ENCODE assay signal across 1 cellular context in genomic region chr17:50719144-50719923, GRCh38.
TF ChIP-seq lines count a peak whose summit lies in the region.

TSS of gene LUC7L3 (plus strand) at chr17:50719603. CDS start at chr17:50719733, 130 bp downstream.

TF ChIP-seq in HEK293, 187 proteins besides CTCF, POLR2A, EP300 and RAD21 (continued from another document and continues in another):
- TF ChIP-seq WT1 (tag by site-specific recombination; IDR thresholded peaks at IDR 0.05) (no peak; the same call in 1 of the 2 replicates), ZSCAN4 (tag by site-specific recombination; IDR thresholded peaks at IDR 0.05) (peak; percentile 49; the same call in 1 of the 2 replicates), BCL11B (tag by site-specific recombination; IDR thresholded peaks at IDR 0.05; ENCODE audit: low read depth) (peak; percentile 87), TSHZ1 (tag by site-specific recombination; IDR thresholded peaks at IDR 0.05; ENCODE audit: borderline replicate concordance) (peak; percentile 7; the same call in 1 of the 2 replicates), AEBP2 (tag by site-specific recombination; IDR thresholded peaks at IDR 0.05; ENCODE audit: borderline replicate concordance) (no peak), INSM2 (tag by site-specific recombination; IDR thresholded peaks at IDR 0.05) (0 out of 2 replicates have a peak, but pooled peaks have one; percentile 46), BCL11A (tag by site-specific recombination; IDR thresholded peaks at IDR 0.05; ENCODE audit: low read depth) (0 out of 2 replicates have a peak, but pooled peaks have one; percentile 20), ZFHX2 (tag by site-specific recombination; conservative IDR thresholded peaks at IDR 0.05) (peak; percentile 88), PRDM10 (tag by site-specific recombination; IDR thresholded peaks at IDR 0.05) (no peak), KLF16 (tag by site-specific recombination; IDR thresholded peaks at IDR 0.05) (peak; percentile 59; the same call in 1 of the 2 replicates), ZNF580 (tag by site-specific recombination; IDR thresholded peaks at IDR 0.05) (peak; percentile 55; the same call in 1 of the 2 replicates), ZFP3 (tag by site-specific recombination; IDR thresholded peaks at IDR 0.05; ENCODE audit: low read depth) (no peak), ZNF596 (tag by site-specific recombination; IDR thresholded peaks at IDR 0.05) (no peak), TRIM28 (IDR thresholded peaks at IDR 0.05; ENCODE audit: borderline replicate concordance, low read length) (no peak), IKZF3 (tag by site-specific recombination; IDR thresholded peaks at IDR 0.05) (no peak), ZBTB1 (tag by site-specific recombination; IDR thresholded peaks at IDR 0.05) (no peak), ZNF157 (tag by site-specific recombination; IDR thresholded peaks at IDR 0.05) (0 out of 2 replicates have a peak, but pooled peaks have one; percentile 17), ZNF239 (tag by site-specific recombination; IDR thresholded peaks at IDR 0.05) (no peak), ZNF391 (tag by site-specific recombination; IDR thresholded peaks at IDR 0.05; ENCODE audit: borderline replicate concordance, low read depth) (peak; percentile 50; the same call in 1 of the 2 replicates), ZNF155 (tag by site-specific recombination; IDR thresholded peaks at IDR 0.05) (no peak), HOXC10 (CRISPR knock-in tag; IDR thresholded peaks at IDR 0.05) (no peak), ZNF555 (tag by site-specific recombination; conservative IDR thresholded peaks at IDR 0.05) (no peak), ZNF16 (tag by site-specific recombination; IDR thresholded peaks at IDR 0.05; ENCODE audit: low read depth) (no peak), ZNF837 (tag by site-specific recombination; IDR thresholded peaks at IDR 0.05) (no peak), ZNF654 (tag by site-specific recombination; IDR thresholded peaks at IDR 0.05; ENCODE audit: low read depth) (no peak), ZNF138 (tag by site-specific recombination; IDR thresholded peaks at IDR 0.05; ENCODE audit: borderline replicate concordance) (no peak), SP3 (tag by site-specific recombination; IDR thresholded peaks at IDR 0.05) (peak; percentile 96), ZBTB20 (tag by site-specific recombination; IDR thresholded peaks at IDR 0.05) (peak; percentile 95), SCRT1 (tag by site-specific recombination; IDR thresholded peaks at IDR 0.05; ENCODE audit: borderline replicate concordance) (no peak), ZNF501 (tag by site-specific recombination; IDR thresholded peaks at IDR 0.05) (peak; percentile 93; the same call in 1 of the 2 replicates), ZBTB49 (tag by site-specific recombination; IDR thresholded peaks at IDR 0.05; ENCODE audit: low read depth) (no peak), ZNF48 (tag by site-specific recombination; IDR thresholded peaks at IDR 0.05) (no peak), EGR2 (tag by site-specific recombination; IDR thresholded peaks at IDR 0.05; ENCODE audit: low read depth) (peak; percentile 77; the same call in 1 of the 2 replicates), ATF2 (tag by site-specific recombination; IDR thresholded peaks at IDR 0.05; ENCODE audit: low read depth) (no peak), ZNF423 (tag by site-specific recombination; IDR thresholded peaks at IDR 0.05) (no peak), ZNF76 (tag by site-specific recombination; IDR thresholded peaks at IDR 0.05; ENCODE audit: borderline replicate concordance, low read depth) (peak; percentile 95), ZNF473 (tag by site-specific recombination; IDR thresholded peaks at IDR 0.05) (no peak), PBX3 (CRISPR knock-in tag; IDR thresholded peaks at IDR 0.05) (peak; percentile 94), ZNF169 (tag by site-specific recombination; IDR thresholded peaks at IDR 0.05) (no peak; the same call in 1 of the 2 replicates), ZNF394 (tag by site-specific recombination; IDR thresholded peaks at IDR 0.05; ENCODE audit: borderline replicate concordance) (peak; percentile 28; the same call in 1 of the 2 replicates), ZBTB48 (tag by site-specific recombination; IDR thresholded peaks at IDR 0.05) (peak; percentile 43; the same call in 1 of the 2 replicates), ZNF184 (tag by site-specific recombination; IDR thresholded peaks at IDR 0.05) (0 out of 2 replicates have a peak, but pooled peaks have one; percentile 11), ZNF792 (tag by site-specific recombination; IDR thresholded peaks at IDR 0.05) (no peak)
